9 cellular contexts compared by ENCODE assay signal in the genomic region with DNA sequence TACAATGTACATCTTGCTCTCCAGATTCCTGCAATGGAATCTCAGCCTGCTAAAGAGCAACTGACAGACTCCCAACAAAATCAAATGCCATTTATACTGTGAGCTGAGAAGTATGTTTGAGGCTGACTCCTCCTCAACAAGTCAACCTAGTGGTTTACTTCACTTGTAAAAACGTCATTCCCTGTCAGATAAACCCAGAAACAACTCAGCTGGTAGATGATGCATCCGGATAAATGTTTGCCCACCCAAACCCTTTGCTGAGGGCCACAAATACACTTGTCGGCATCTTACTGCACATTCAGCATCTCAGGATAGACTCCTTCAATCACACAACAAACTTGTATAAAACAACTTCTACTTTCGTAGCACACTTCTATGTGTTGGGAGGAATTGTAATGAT.
"Had no signal": no experiment of that assay in that cellular context is flagged by ENCODE, and none has a peak within 500 bp of the region (broad histone marks: within the 10 kb centered on the region; RNA-seq: fewer than 3 reads in every experiment).

No MANE protein-coding gene starts in this region.

- H3K27ac Mint-ChIP-seq: GM23338, H9, HFFc6, IgD-negative memory B cell had no signal

- H3K36me3 Mint-ChIP-seq: IgD-negative memory B cell had no signal

- H3K4me1 Mint-ChIP-seq: GM23338, H9, IgD-negative memory B cell had no signal

- H3K4me3 ChIP-seq: GM23338 had no signal

- H3K27ac ChIP-seq: HL-60, KMS-11 had no signal

- H3K4me3 Mint-ChIP-seq: GM23338, H9, HFFc6, IgD-negative memory B cell had no signal

- ATAC-seq: GM23338, HepG2 had no signal

- DNase-seq: H9, HCEC 1CT, HFFc6, KBM-7 had no signal
